9 cellular contexts compared by ENCODE assay signal in genomic region chr14:41605550-41606248, GRCh38. TPM values are rescaled to one million over a fixed set of nuclear protein-coding genes. Genes with fewer than 3 reads are reported as not detected.
DNase-seq lines count a peak whose midpoint lies in the region; ATAC-seq and TF ChIP-seq lines count a peak whose summit lies in the region.
"Had no signal": no experiment of that assay in that cellular context is flagged by ENCODE, and none has a peak within 500 bp of the region (broad histone marks: within the 10 kb centered on the region; RNA-seq: fewer than 3 reads in every experiment).

No MANE protein-coding gene starts in this region.

- peaks cover 0 to 2% of the 10 kb centered on the region in 2 donors for H3K4me1 Mint-ChIP-seq in natural killer cell treated with Interleukin-12 subunit alpha and Interleukin-12 subunit beta and Interleukin-15 and Interleukin-18, amount 100 ng/mL, for 72 hours (ENCODE audit: low read depth in 2 of 2)

- no peak for TF ChIP-seq CTCF in OCI-LY1 (IDR thresholded peaks at IDR 0.05; ENCODE audit: low read length)
- TF ChIP-seq CTCF in foreskin keratinocyte (conservative IDR thresholded peaks at IDR 0.05): no peak

- H3K4me2 ChIP-seq in OCI-LY1 (ENCODE audit: low read length) (peak overlapping the region; percentile 72; the same call in 1 of the 2 replicates), trophoblast cell (ENCODE audit: low read length) (peak overlapping the region; percentile 72)

- H3K4ac ChIP-seq in trophoblast cell (ENCODE audit: low read depth, low read length): peak overlapping the region; percentile 1

- H2BK5ac ChIP-seq in trophoblast cell (ENCODE audit: low read depth, low read length, poor library complexity): peak overlapping the region; percentile 3

- H4K20me1 ChIP-seq in OCI-LY1 (ENCODE audit: insufficient read depth, low read length): no peaks in the 10 kb centered on the region

- H3K27me3 ChIP-seq in OCI-LY1 (ENCODE audit: insufficient read depth, low read length) (no peaks in the 10 kb centered on the region), foreskin keratinocyte (peaks cover 87% of the 10 kb centered on the region), trophoblast cell (ENCODE audit: insufficient read depth, low read length) (peaks cover 17% of the 10 kb centered on the region)

- peaks cover 19% of the 10 kb centered on the region for H3K79me1 ChIP-seq in trophoblast cell (ENCODE audit: low read length)

- H3K14ac ChIP-seq in trophoblast cell (ENCODE audit: low read length): peak overlapping the region; percentile 4

- H3K36me3 ChIP-seq in OCI-LY1 (ENCODE audit: insufficient read depth, low read length) (no peaks in the 10 kb centered on the region), trophoblast cell (ENCODE audit: control insufficient read depth in 1 of 2, insufficient read depth in 2 of 2, low read length in 2 of 2) (no peaks in the 10 kb centered on the region)
- H3K36me3 ChIP-seq: neutrophil had no signal

- H3K4me3 ChIP-seq in OCI-LY1 (ENCODE audit: low read depth, low read length, poor library complexity, severe bottlenecking) (peak overlapping the region; percentile 60), trophoblast cell (ENCODE audit: low read depth, low read length) (peak overlapping the region; percentile 88)

- ATAC-seq in foreskin keratinocyte (peak; percentile 7), HG02981 (IDR thresholded peaks at IDR 0.05; ENCODE audit: unreplicated experiment) (no peak)
- no peak for ATAC-seq in natural killer cell treated with Interleukin-12 subunit alpha and Interleukin-12 subunit beta and Interleukin-15 and Interleukin-18, amount 100 ng/mL, for 72 hours

- no peaks in the 10 kb centered on the region for H3K79me2 ChIP-seq in OCI-LY1 (ENCODE audit: insufficient read depth, low read length)
- peaks cover 8% of the 10 kb centered on the region for H3K79me2 ChIP-seq in trophoblast cell (ENCODE audit: control insufficient read depth, insufficient read depth, low read length, poor library complexity)

- no peak overlapping the region for H3K9ac ChIP-seq in OCI-LY1 (ENCODE audit: low read length)
- H3K9ac ChIP-seq in trophoblast cell (ENCODE audit: low read length): peak overlapping the region; percentile 28

- H4K8ac ChIP-seq in trophoblast cell (ENCODE audit: low read depth, low read length): peak overlapping the region; percentile 9

- H3F3A ChIP-seq in OCI-LY1 (ENCODE audit: insufficient read depth, low read length): no peaks in the 10 kb centered on the region

- H3K27ac Mint-ChIP-seq in natural killer cell treated with Interleukin-12 subunit alpha and Interleukin-12 subunit beta and Interleukin-15 and Interleukin-18, amount 100 ng/mL, for 72 hours: no peak overlapping the region

- no peak overlapping the region for H3K23ac ChIP-seq in trophoblast cell (ENCODE audit: low read length)

- H3K4me1 ChIP-seq in OCI-LY1 (ENCODE audit: insufficient read depth, low read length, severe bottlenecking) (peaks cover 5% of the 10 kb centered on the region), foreskin keratinocyte (no peaks in the 10 kb centered on the region), trophoblast cell (ENCODE audit: control insufficient read depth in 1 of 2, insufficient read depth in 2 of 2, low read length in 2 of 2) (peaks cover 13 to 15% of the 10 kb centered on the region in 2 experiments)

- peak overlapping the region; percentile 45 for H4K12ac ChIP-seq in trophoblast cell (ENCODE audit: low read depth, low read length)

- no peak overlapping the region for H3K27ac ChIP-seq in OCI-LY1 (ENCODE audit: low read depth, low read length, poor library complexity, severe bottlenecking)
- H3K27ac ChIP-seq in foreskin keratinocyte: no peak overlapping the region
- peak overlapping the region; percentile 31 for H3K27ac ChIP-seq in trophoblast cell (ENCODE audit: low read depth, low read length)
- H3K27ac ChIP-seq: neutrophil had no signal

- H3K9me3 Mint-ChIP-seq in natural killer cell treated with Interleukin-12 subunit alpha and Interleukin-12 subunit beta and Interleukin-15 and Interleukin-18, amount 100 ng/mL, for 72 hours: no peaks in the 10 kb centered on the region

- peak overlapping the region; percentile 11 for H2BK12ac ChIP-seq in trophoblast cell (ENCODE audit: low read length)

- H3K36me3 Mint-ChIP-seq in natural killer cell treated with Interleukin-12 subunit alpha and Interleukin-12 subunit beta and Interleukin-15 and Interleukin-18, amount 100 ng/mL, for 72 hours: peaks cover 11% of the 10 kb centered on the region

- H3K4me3 Mint-ChIP-seq in natural killer cell treated with Interleukin-12 subunit alpha and Interleukin-12 subunit beta and Interleukin-15 and Interleukin-18, amount 100 ng/mL, for 72 hours: no peak overlapping the region

- peak; percentile 79 for DNase-seq in DMS 273 (lab: John Stamatoyannopoulos, UW; ENCODE audit: unreplicated experiment)
- DNase-seq in DMS 273 treated with DMSO at 0.1 percent for 48 hours (lab: John Stamatoyannopoulos, UW): no peak
- DNase-seq in foreskin keratinocyte: no peak
- no peak for DNase-seq in trophoblast cell
- DNase-seq in COLO829 (ENCODE audit: low spot score): no peak
- no peak for DNase-seq in natural killer cell treated with Interleukin-12 subunit alpha and Interleukin-12 subunit beta and Interleukin-15 and Interleukin-18, amount 100 ng/mL, for 72 hours (ENCODE audit: low spot score)

- H3K27me3 Mint-ChIP-seq in natural killer cell treated with Interleukin-12 subunit alpha and Interleukin-12 subunit beta and Interleukin-15 and Interleukin-18, amount 100 ng/mL, for 72 hours: peaks cover 28 to 41% of the 10 kb centered on the region in 2 donors

- peak overlapping the region; percentile 17 for H4K91ac ChIP-seq in trophoblast cell (ENCODE audit: low read depth, low read length)

- H3K9me2 ChIP-seq in OCI-LY1 (ENCODE audit: low read depth, low read length): no peaks in the 10 kb centered on the region

- H3K9me3 ChIP-seq in OCI-LY1 (ENCODE audit: low read length) (no peaks in the 10 kb centered on the region), trophoblast cell (ENCODE audit: insufficient read depth, low read depth, low read length) (peaks cover 2% of the 10 kb centered on the region)
- H3K9me3 ChIP-seq: neutrophil had no signal

- H2AFZ ChIP-seq in OCI-LY1 (ENCODE audit: low read length): no peak overlapping the region
- peak overlapping the region; percentile 42 for H2AFZ ChIP-seq in trophoblast cell (ENCODE audit: insufficient read depth, low read length, poor library complexity)

- H2BK120ac ChIP-seq in trophoblast cell (ENCODE audit: insufficient read depth, low read length, poor library complexity): peak overlapping the region; percentile 4

- WGBS in trophoblast cell (ENCODE audit: extremely low coverage, insufficient coverage, insufficient read length): no CpG with 5 or more reads among the region's 23 CpGs

- peak overlapping the region; percentile 28 for H3K18ac ChIP-seq in trophoblast cell (ENCODE audit: low read length)

- H2AK5ac ChIP-seq in trophoblast cell (ENCODE audit: low read length): no peak overlapping the region

RNA-seq across cellular contexts. Expression of gene LRFN5, which starts 1.0 kb away (rescaled TPM):
- total RNA-seq in foreskin keratinocyte: not detected in 2 replicates
- not detected in 2 replicates for polyA plus RNA-seq in foreskin keratinocyte
- polyA plus RNA-seq in trophoblast cell (2013): 6.6 and 6.9 TPM in 2 replicates
- total RNA-seq in natural killer cell treated with Interleukin-12 subunit alpha and Interleukin-12 subunit beta and Interleukin-15 and Interleukin-18, amount 100 ng/mL, for 72 hours: not detected
